19 cellular contexts compared by ENCODE assay signal in the genomic region with DNA sequence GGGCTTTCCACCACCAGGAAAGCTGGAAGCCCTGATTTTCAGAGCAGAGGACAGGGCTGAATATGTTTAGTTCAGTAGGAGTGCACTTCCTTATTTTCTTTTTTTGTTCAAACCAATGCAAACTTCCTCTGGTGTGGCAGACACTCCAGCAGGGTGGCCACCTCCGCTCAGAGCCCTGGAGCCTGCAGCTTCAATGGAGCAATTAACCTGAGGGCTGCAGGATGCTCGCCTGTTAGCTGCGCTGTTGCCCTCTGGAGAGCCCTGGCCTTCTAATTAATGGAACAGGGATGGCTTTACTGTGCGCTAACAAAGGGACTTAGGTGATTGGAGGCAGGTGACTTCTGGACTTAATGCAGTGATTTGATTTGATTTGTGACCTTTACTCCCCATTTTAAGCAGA.
DNase-seq lines count a peak whose midpoint lies in the region; ATAC-seq and TF ChIP-seq lines count a peak whose summit lies in the region.
"Had no signal": no experiment of that assay in that cellular context is flagged by ENCODE, and none has a peak within 500 bp of the region (broad histone marks: within the 10 kb centered on the region; RNA-seq: fewer than 3 reads in every experiment).

No MANE protein-coding gene starts in this region.

- peak; percentile 35 for TF ChIP-seq RAD21 in HCT116 (IDR thresholded peaks at IDR 0.05; ENCODE audit: low read depth)

- RAD21 ChIA-PET in HCT116 (lab: Charles Lee; ENCODE audit: low non-redundant PET in 1 of 2, low total read pairs in 2 of 2, uncharacterized antibody in 2 of 2, unreplicated experiment in 2 of 2), result no interaction called here

- DNase-seq in HCT116 (ENCODE audit: low read depth, low spot score) (no peak), NCI-H774 (lab: John Stamatoyannopoulos, UW) (peak; percentile 2), globus pallidus (ENCODE audit: low spot score) (peak; percentile 24), pons (ENCODE audit: low spot score) (peak; percentile 40), SHP77 treated with DMSO at 0.1 percent for 48 hours (lab: John Stamatoyannopoulos, UW) (no peak), mesothelial cell of epicardium (ENCODE audit: low spot score in 2 of 2, unreplicated experiment in 2 of 2) (no peak)
- DNase-seq: activated CD8-positive, alpha-beta memory T cell treated with anti-CD3 and anti-CD28 coated beads for 24 hours; activated effector memory CD4-positive, alpha-beta T cell treated with Interleukin-2 at 50 U/mL for 16 hours; aorta; CD8-positive, alpha-beta T cell; erythroblast; GF-D8; kidney; SHP77; stimulated activated CD4-positive, alpha-beta T cell treated with anti-CD3 and anti-CD28 coated beads, Interleukin-15, amount 100 ng/mL, for 24 hours had no signal

- POLR2A ChIA-PET in HCT116 (lab: Charles Lee), result no interaction called here

- no peaks in the 10 kb centered on the region for H3K36me3 Mint-ChIP-seq in mesothelial cell of epicardium
- H3K36me3 Mint-ChIP-seq: CD8-positive, alpha-beta T cell had no signal

- no peak overlapping the region for H3K27ac Mint-ChIP-seq in mesothelial cell of epicardium
- H3K27ac Mint-ChIP-seq: CD8-positive, alpha-beta T cell had no signal

- H3K4me2 ChIP-seq in HCT116 (ENCODE audit: low read length), result no peak overlapping the region

- intact Hi-C loops in HCT116 (cut with micrococcal nuclease), result no loop called here

- ATAC-seq in HCT116, result no peak
- ATAC-seq in HG02884 (IDR thresholded peaks at IDR 0.05; ENCODE audit: unreplicated experiment), result no peak
- ATAC-seq in HG03159 (IDR thresholded peaks at IDR 0.05; ENCODE audit: unreplicated experiment), result no peak
- ATAC-seq: CD8-positive, alpha-beta T cell had no signal

- no peaks in the 10 kb centered on the region for H3K27me3 ChIP-seq in HCT116 (ENCODE audit: insufficient read depth, low read length)

- no peak for TF ChIP-seq POLR2A in HCT116 (IDR thresholded peaks at IDR 0.05; ENCODE audit: borderline replicate concordance, extremely low read depth, insufficient read depth, insufficient read length)

- H3K27me3 Mint-ChIP-seq in mesothelial cell of epicardium (ENCODE audit: low read depth), result peaks cover 3% of the 10 kb centered on the region

- no peak overlapping the region for H3K27ac ChIP-seq in HCT116 (ENCODE audit: low read depth, low read length)
- H3K27ac ChIP-seq: coronary artery, VCaP had no signal

- no peak overlapping the region for H2AFZ ChIP-seq in HCT116 (ENCODE audit: low read depth, low read length, poor library complexity, severe bottlenecking)

- H3K9me3 ChIP-seq in HCT116 (ENCODE audit: control insufficient read depth in 1 of 2, insufficient read depth in 1 of 2, low read depth in 1 of 2, low read length in 2 of 2), result no peaks in the 10 kb centered on the region

- H4K20me1 ChIP-seq in HCT116 (ENCODE audit: insufficient read depth), result no peaks in the 10 kb centered on the region

- H3K4me1 Mint-ChIP-seq in mesothelial cell of epicardium, result peaks cover 21% of the 10 kb centered on the region

- H3K4me3 ChIP-seq in HCT116 (replicated peaks in 1 of 2; ENCODE audit: low read depth in 1 of 2, low read length in 2 of 2), result no peak overlapping the region
- H3K4me3 ChIP-seq: coronary artery had no signal

- H3K79me2 ChIP-seq in HCT116 (ENCODE audit: insufficient read depth, low read length), result no peaks in the 10 kb centered on the region

- H3K4me3 Mint-ChIP-seq in mesothelial cell of epicardium, result no peak overlapping the region
- H3K4me3 Mint-ChIP-seq: CD8-positive, alpha-beta T cell had no signal

- H3K4me1 ChIP-seq in HCT116 (ENCODE audit: control insufficient read depth in 1 of 2, insufficient read depth in 2 of 2, low read length in 2 of 2), result peaks cover 2 to 10% of the 10 kb centered on the region in 2 experiments; a peak in 2 of 4 replicates

- peaks cover 10% of the 10 kb centered on the region for H3K9me3 Mint-ChIP-seq in mesothelial cell of epicardium
- H3K9me3 Mint-ChIP-seq: CD8-positive, alpha-beta T cell had no signal

- BruUV-seq in HCT116 (replicated peaks; lab: Mats Ljungman, UMichigan), result no TSS peak

- TF ChIP-seq CTCF in HCT116 (IDR thresholded peaks at IDR 0.05 in 2 of 3, conservative IDR thresholded peaks at IDR 0.05 in 1 of 3; ENCODE audit: borderline replicate concordance in 1 of 3, insufficient read depth in 1 of 3, low read depth in 2 of 3, low read length in 2 of 3) (no peak), mesothelial cell of epicardium (IDR thresholded peaks at IDR 0.05; ENCODE audit: unreplicated experiment) (no peak)

- no peaks in the 10 kb centered on the region for H3K9me2 ChIP-seq in HCT116 (ENCODE audit: insufficient read depth)

- CTCF ChIA-PET in HCT116 (lab: Charles Lee), result no interaction called here

- H3K36me3 ChIP-seq in HCT116 (ENCODE audit: control insufficient read depth in 1 of 2, insufficient read depth in 2 of 2, low read length in 2 of 2), result no peaks in the 10 kb centered on the region

- H3K9ac ChIP-seq in HCT116 (ENCODE audit: low read length), result no peak overlapping the region

TF ChIP-seq in HCT116, 20 proteins besides CTCF, POLR2A, EP300 and RAD21:
- TF ChIP-seq ELF1 (IDR thresholded peaks at IDR 0.05; ENCODE audit: borderline replicate concordance, low read depth), result no peak
- no peak for TF ChIP-seq TCF7L2 (IDR thresholded peaks at IDR 0.05; ENCODE audit: borderline replicate concordance, extremely low read depth, insufficient read depth, insufficient read length)
- TF ChIP-seq, protein P1, sequence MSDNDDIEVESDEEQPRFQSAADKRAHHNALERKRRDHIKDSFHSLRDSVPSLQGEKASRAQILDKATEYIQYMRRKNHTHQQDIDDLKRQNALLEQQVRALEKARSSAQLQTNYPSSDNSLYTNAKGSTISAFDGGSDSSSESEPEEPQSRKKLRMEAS (IDR thresholded peaks at IDR 0.05), result no peak
- no peak for TF ChIP-seq EZH2phosphoT487 (IDR thresholded peaks at IDR 0.05; ENCODE audit: borderline replicate concordance)
- TF ChIP-seq SP1 (IDR thresholded peaks at IDR 0.05; ENCODE audit: low read depth), result no peak
- TF ChIP-seq, protein P2, sequence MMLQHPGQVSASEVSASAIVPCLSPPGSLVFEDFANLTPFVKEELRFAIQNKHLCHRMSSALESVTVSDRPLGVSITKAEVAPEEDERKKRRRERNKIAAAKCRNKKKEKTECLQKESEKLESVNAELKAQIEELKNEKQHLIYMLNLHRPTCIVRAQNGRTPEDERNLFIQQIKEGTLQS (IDR thresholded peaks at IDR 0.05), result no peak
- TF ChIP-seq ZNF274 (IDR thresholded peaks at IDR 0.05; ENCODE audit: low read depth, low read length), result no peak
- TF ChIP-seq EGR1 (IDR thresholded peaks at IDR 0.05; ENCODE audit: low read depth), result no peak
- TF ChIP-seq SIN3A (IDR thresholded peaks at IDR 0.05; ENCODE audit: low read depth), result no peak
- no peak for TF ChIP-seq CEBPB (IDR thresholded peaks at IDR 0.05; ENCODE audit: low read depth)
- no peak for TF ChIP-seq REST (IDR thresholded peaks at IDR 0.05; ENCODE audit: low read depth)
- TF ChIP-seq EZH2 (IDR thresholded peaks at IDR 0.05), result no peak
- no peak for TF ChIP-seq CBX3 (IDR thresholded peaks at IDR 0.05; ENCODE audit: low read depth)
- no peak for TF ChIP-seq SRF (IDR thresholded peaks at IDR 0.05; ENCODE audit: low read depth)
- TF ChIP-seq ZFX (IDR thresholded peaks at IDR 0.05), result no peak
- TF ChIP-seq FOSL1 (IDR thresholded peaks at IDR 0.05; ENCODE audit: low read depth), result no peak
- no peak for TF ChIP-seq YY1 (IDR thresholded peaks at IDR 0.05; ENCODE audit: extremely low read depth, insufficient replicate concordance, low read depth, low read length)
- no peak for TF ChIP-seq JUND (IDR thresholded peaks at IDR 0.05)
- TF ChIP-seq POLR2AphosphoS5 (IDR thresholded peaks at IDR 0.05; ENCODE audit: low read depth, low read length), result no peak
- TF ChIP-seq ZBTB33 (IDR thresholded peaks at IDR 0.05; ENCODE audit: extremely low read depth, insufficient replicate concordance, low read length), result no peak

Comparison
In these comparisons a context has a peak if more than half of its experiments do, and no peak if none do; other contexts are left out.
1. DNase-seq: peak in NCI-H774 (single experiment), globus pallidus (single experiment) and pons (single experiment); none in HCT116 (single experiment), SHP77 treated with DMSO at 0.1 percent for 48 hours (single experiment) and mesothelial cell of epicardium (0 of 2).